ENCODE assay signal across 15 cellular contexts in genomic region chr6:106516629-106517028, GRCh38.
A peak's percentile ranks its signal among the peaks of the same experiment; 100 is the strongest.
DNase-seq lines count a peak whose midpoint lies in the region; ATAC-seq and FAIRE-seq lines count a peak whose summit lies in the region.
"Had no signal": no experiment of that assay in that cellular context is flagged by ENCODE, and none has a peak within 500 bp of the region (broad histone marks: within the 10 kb centered on the region; RNA-seq: fewer than 3 reads in every experiment).

No MANE protein-coding gene starts in this region.

- peak overlapping the region; percentile 97 for H3K27ac ChIP-seq in CD4-positive, CD25-positive, alpha-beta regulatory T cell (ENCODE audit: insufficient read depth, low read length, poor library complexity, severe bottlenecking)
- H3K27ac ChIP-seq: SJSA1 had no signal

- H3K4me1 Mint-ChIP-seq in CD4-positive, CD25-positive, alpha-beta regulatory T cell, result peaks cover 21 to 70% (median 50%) of the 10 kb centered on the region in 4 donors
- H3K4me1 Mint-ChIP-seq in T-cell, result peaks cover 73 to 77% (median 73%) of the 10 kb centered on the region in 3 donors
- peaks cover 51 to 68% of the 10 kb centered on the region in 2 donors for H3K4me1 Mint-ChIP-seq in effector memory CD8-positive, alpha-beta T cell (ENCODE audit: low read depth in 2 of 2)

- H3K4me1 ChIP-seq in CD4-positive, CD25-positive, alpha-beta regulatory T cell (ENCODE audit: control insufficient read depth, insufficient read depth, low read length, poor library complexity, severe bottlenecking), result peaks cover 81% of the 10 kb centered on the region

- H3K9me3 ChIP-seq in CD4-positive, CD25-positive, alpha-beta regulatory T cell (ENCODE audit: control insufficient read depth in 2 of 2, low read length in 2 of 2), result no peaks in the 10 kb centered on the region
- H3K9me3 ChIP-seq: body of pancreas, heart right ventricle, SJSA1 had no signal

- peak; percentile 65 for FAIRE-seq in GM18507 (lab: Jason Lieb, UNC)
- FAIRE-seq: endometrium had no signal

- no peak for ATAC-seq in CD4-positive, CD25-positive, alpha-beta regulatory T cell (ENCODE audit: low read depth in 2 of 2)
- ATAC-seq in T-cell (replicated peaks in 1 of 4), result no peak
- no peak for ATAC-seq in effector memory CD8-positive, alpha-beta T cell (replicated peaks)
- ATAC-seq in HG03097 (IDR thresholded peaks at IDR 0.05; ENCODE audit: low FRiP score, unreplicated experiment), result no peak
- ATAC-seq: body of pancreas, heart right ventricle had no signal

- DNase-seq in CD4-positive, CD25-positive, alpha-beta regulatory T cell, result no peak
- no peak for DNase-seq in GM18507 (ENCODE audit: extremely low spot score, insufficient read length, low read depth)
- DNase-seq in T-cell, result no peak
- no peak for DNase-seq in effector memory CD8-positive, alpha-beta T cell
- no peak for DNase-seq in GM03348 (ENCODE audit: low spot score)
- DNase-seq in SHP77 (lab: John Stamatoyannopoulos, UW), result no peak
- no peak for DNase-seq in activated CD8-positive, alpha-beta memory T cell treated with anti-CD3 and anti-CD28 coated beads, Interleukin-2, amount 50 U/mL, for 4 hours
- DNase-seq: body of pancreas; DMS 273 treated with DMSO at 0.1 percent for 48 hours; heart right ventricle; NCI-H226; stimulated activated CD4-positive, alpha-beta T cell treated with anti-CD3 and anti-CD28 coated beads, Interleukin-4, amount 100 ng/mL, for 1 hour had no signal

- H3K4me3 Mint-ChIP-seq in CD4-positive, CD25-positive, alpha-beta regulatory T cell, result peak overlapping the region; percentile 66 to 92 (median 76)
- H3K4me3 Mint-ChIP-seq in T-cell, result peak overlapping the region; percentile 39 to 47 (median 45)
- H3K4me3 Mint-ChIP-seq in effector memory CD8-positive, alpha-beta T cell, result peak overlapping the region; percentile 57 to 96

- H3K27me3 Mint-ChIP-seq in CD4-positive, CD25-positive, alpha-beta regulatory T cell, result no peaks in the 10 kb centered on the region
- no peaks in the 10 kb centered on the region for H3K27me3 Mint-ChIP-seq in T-cell
- no peaks in the 10 kb centered on the region for H3K27me3 Mint-ChIP-seq in effector memory CD8-positive, alpha-beta T cell

- peak overlapping the region; percentile 76 for H3K4me3 ChIP-seq in CD4-positive, CD25-positive, alpha-beta regulatory T cell (ENCODE audit: low read depth, low read length)
- H3K4me3 ChIP-seq: body of pancreas, heart right ventricle, SJSA1 had no signal

- no peaks in the 10 kb centered on the region for H3K36me3 Mint-ChIP-seq in CD4-positive, CD25-positive, alpha-beta regulatory T cell
- H3K36me3 Mint-ChIP-seq in T-cell, result no peaks in the 10 kb centered on the region
- peaks cover 38% of the 10 kb centered on the region for H3K36me3 Mint-ChIP-seq in effector memory CD8-positive, alpha-beta T cell (ENCODE audit: insufficient read depth)

- peak overlapping the region; percentile 92 to 97 (median 95) for H3K27ac Mint-ChIP-seq in CD4-positive, CD25-positive, alpha-beta regulatory T cell
- H3K27ac Mint-ChIP-seq in T-cell, result peak overlapping the region; percentile 93 to 97
- peak overlapping the region; percentile 71 to 94 for H3K27ac Mint-ChIP-seq in effector memory CD8-positive, alpha-beta T cell

- no peaks in the 10 kb centered on the region for H3K36me3 ChIP-seq in CD4-positive, CD25-positive, alpha-beta regulatory T cell (ENCODE audit: control insufficient read depth, insufficient read depth, low read length)

- POLR2A ChIA-PET in T-cell (lab: Charles Lee), result interaction anchor here (0.6 to 1.0 kb wide), 6 partner anchors 18 to 513 kb away, joined by 3 to 7 read pairs (median 6); no protein-coding TSS in a partner anchor

- CTCF ChIA-PET in T-cell (lab: Charles Lee), result interaction anchor here in 1 of 2 donors (0.6 to 1.9 kb wide), 4 partner anchors 36 to 152 kb away, joined by 3 to 10 read pairs (median 4); no protein-coding TSS in a partner anchor

- H3K9me3 Mint-ChIP-seq in CD4-positive, CD25-positive, alpha-beta regulatory T cell, result no peaks in the 10 kb centered on the region
- no peaks in the 10 kb centered on the region for H3K9me3 Mint-ChIP-seq in T-cell
- H3K9me3 Mint-ChIP-seq in effector memory CD8-positive, alpha-beta T cell, result no peaks in the 10 kb centered on the region

- H3K27me3 ChIP-seq in CD4-positive, CD25-positive, alpha-beta regulatory T cell (ENCODE audit: control insufficient read depth, insufficient read depth, low read length), result no peaks in the 10 kb centered on the region
- H3K27me3 ChIP-seq: body of pancreas, SJSA1 had no signal
